ENCODE assay signal across 25 cellular contexts in genomic region chr21:28127390-28127789, GRCh38.
DNase-seq lines count a peak whose midpoint lies in the region; FAIRE-seq and TF ChIP-seq lines count a peak whose summit lies in the region.
"Had no signal": no experiment of that assay in that cellular context is flagged by ENCODE, and none has a peak within 500 bp of the region (broad histone marks: within the 10 kb centered on the region; RNA-seq: fewer than 3 reads in every experiment).

No MANE protein-coding gene starts in this region.

- POLR2A ChIA-PET in MCF 10A (lab: Yijun Ruan, JAX): interaction anchor here (0.5 to 1.8 kb wide), 2 partner anchors 28 to 39 kb away, joined by 3 to 4 read pairs; no protein-coding TSS in a partner anchor

- no peak overlapping the region for H3K27ac ChIP-seq in astrocyte (ENCODE audit: low read depth, low read length)
- H3K27ac ChIP-seq: BLaER1 treated with 17β-estradiol and CSF1 and Interleukin-3, amounts not matched to agents 10 nM and 100 nM; cardiac muscle cell; colonic mucosa had no signal

- no peak overlapping the region for H3K4me3 ChIP-seq in astrocyte (ENCODE audit: insufficient read depth, low read depth, low read length)
- H3K4me3 ChIP-seq in fibroblast of mammary gland (ENCODE audit: control insufficient read depth, low read depth, low read length): no peak overlapping the region
- H3K4me3 ChIP-seq: BLaER1 treated with 17β-estradiol and CSF1 and Interleukin-3, amounts not matched to agents 10 nM and 100 nM; cardiac muscle cell; colonic mucosa; uterus had no signal

- H3K36me3 ChIP-seq in astrocyte (ENCODE audit: insufficient read depth, low read length): no peaks in the 10 kb centered on the region
- H3K36me3 ChIP-seq: BLaER1 treated with 17β-estradiol and CSF1 and Interleukin-3, amounts not matched to agents 10 nM and 100 nM; cardiac muscle cell; colonic mucosa; uterus had no signal

- no peak for TF ChIP-seq CTCF in astrocyte (IDR thresholded peaks at IDR 0.05; ENCODE audit: insufficient read depth, low read depth, low read length)
- no peak for TF ChIP-seq CTCF in fibroblast of mammary gland (conservative IDR thresholded peaks at IDR 0.05; ENCODE audit: control insufficient read depth, insufficient read depth, low read depth, low read length)
- TF ChIP-seq CTCF in MCF 10A (IDR thresholded peaks at IDR 0.05; ENCODE audit: unreplicated experiment): no peak

- no peaks in the 10 kb centered on the region for H3K36me3 Mint-ChIP-seq in astrocyte (ENCODE audit: low read depth, unreplicated experiment)
- no peaks in the 10 kb centered on the region for H3K36me3 Mint-ChIP-seq in MCF 10A (ENCODE audit: insufficient read depth, unreplicated experiment)
- H3K36me3 Mint-ChIP-seq: memory B cell had no signal

- H3K9me3 ChIP-seq in astrocyte (ENCODE audit: insufficient read depth, low read depth, low read length): no peaks in the 10 kb centered on the region
- H3K9me3 ChIP-seq: colonic mucosa had no signal

- H2AFZ ChIP-seq in astrocyte (ENCODE audit: low read depth, low read length): no peak overlapping the region

- H3K9ac ChIP-seq in astrocyte (ENCODE audit: low read length): no peak overlapping the region
- H3K9ac ChIP-seq: BLaER1 treated with 17β-estradiol and CSF1 and Interleukin-3, amounts not matched to agents 10 nM and 100 nM had no signal

- peaks cover 6% of the 10 kb centered on the region for H3K9me3 Mint-ChIP-seq in astrocyte (ENCODE audit: unreplicated experiment)
- no peaks in the 10 kb centered on the region for H3K9me3 Mint-ChIP-seq in MCF 10A (ENCODE audit: unreplicated experiment)

- FAIRE-seq in astrocyte (lab: Jason Lieb, UNC): no peak
- FAIRE-seq: GM12892, small intestine had no signal

- BruUV-seq in MCF 10A (replicated peaks; lab: Mats Ljungman, UMichigan): no TSS peak

- no peak overlapping the region for H3K27ac Mint-ChIP-seq in astrocyte (ENCODE audit: unreplicated experiment)
- H3K27ac Mint-ChIP-seq in MCF 10A (ENCODE audit: low read depth, unreplicated experiment): no peak overlapping the region
- H3K27ac Mint-ChIP-seq: activated CD4-positive, alpha-beta T cell treated with anti-CD3 and anti-CD28 coated beads for 36 hours; activated naive CD4-positive, alpha-beta T cell treated with anti-CD3 and anti-CD28 coated beads, Interleukin-2, amount 50 U/mL, for 72 hours; memory B cell; stimulated activated naive CD8-positive, alpha-beta T cell treated with anti-CD3 and anti-CD28 coated beads, Interleukin-15, amount 100 ng/mL, for 72 hours had no signal

- H3K79me2 ChIP-seq in astrocyte (ENCODE audit: insufficient read depth, low read length): no peaks in the 10 kb centered on the region

- CTCF ChIA-PET in MCF 10A (lab: Yijun Ruan, JAX): no interaction called here

- H3K4me2 ChIP-seq in astrocyte (ENCODE audit: low read length): no peak overlapping the region
- H3K4me2 ChIP-seq: BLaER1 treated with 17β-estradiol and CSF1 and Interleukin-3, amounts not matched to agents 10 nM and 100 nM had no signal

- DNase-seq in Ammon's horn (ENCODE audit: low spot score) (peak; percentile 24), astrocyte (ENCODE audit: low read depth) (peak; percentile 8), fibroblast of mammary gland (ENCODE audit: low read depth) (peak; percentile 26), renal cortical epithelial cell (ENCODE audit: low read depth) (peak; percentile 73), posterior vena cava (ENCODE audit: low spot score) (no peak), epidermal melanocyte (ENCODE audit: insufficient read length, low spot score) (no peak), MCF 10A (ENCODE audit: unreplicated experiment) (no peak), NCI-H2196 treated with DMSO at 0.1 percent for 48 hours (lab: John Stamatoyannopoulos, UW; ENCODE audit: unreplicated experiment) (no peak)
- DNase-seq: ACHN; activated CD4-positive, alpha-beta T cell treated with anti-CD3 and anti-CD28 coated beads for 36 hours; colonic mucosa; effector CD4-positive, alpha-beta T cell; H7; NCI-H146; NCI-H748 treated with DMSO at 0.1 percent for 48 hours; SHP77 treated with DMSO at 0.1 percent for 48 hours; small intestine; stimulated activated naive CD8-positive, alpha-beta T cell treated with anti-CD3 and anti-CD28 coated beads, Interleukin-15, amount 100 ng/mL, for 72 hours; SW 1271; uterus had no signal

- H3K4me3 Mint-ChIP-seq in astrocyte (ENCODE audit: unreplicated experiment) (no peak overlapping the region), MCF 10A (ENCODE audit: unreplicated experiment) (no peak overlapping the region)
- H3K4me3 Mint-ChIP-seq: activated CD4-positive, alpha-beta T cell treated with anti-CD3 and anti-CD28 coated beads for 36 hours; memory B cell; stimulated activated naive CD8-positive, alpha-beta T cell treated with anti-CD3 and anti-CD28 coated beads, Interleukin-15, amount 100 ng/mL, for 72 hours had no signal

- no peaks in the 10 kb centered on the region for H3K4me1 Mint-ChIP-seq in astrocyte (ENCODE audit: low read depth, unreplicated experiment)
- H3K4me1 Mint-ChIP-seq in MCF 10A (ENCODE audit: insufficient read depth, unreplicated experiment): no peaks in the 10 kb centered on the region
- H3K4me1 Mint-ChIP-seq: activated CD4-positive, alpha-beta T cell treated with anti-CD3 and anti-CD28 coated beads for 36 hours; memory B cell; stimulated activated naive CD8-positive, alpha-beta T cell treated with anti-CD3 and anti-CD28 coated beads, Interleukin-15, amount 100 ng/mL, for 72 hours had no signal

- no peaks in the 10 kb centered on the region for H3K27me3 Mint-ChIP-seq in astrocyte (ENCODE audit: low read depth, unreplicated experiment)
- H3K27me3 Mint-ChIP-seq in MCF 10A (ENCODE audit: insufficient read depth, unreplicated experiment): no peaks in the 10 kb centered on the region
- H3K27me3 Mint-ChIP-seq: activated CD4-positive, alpha-beta T cell treated with anti-CD3 and anti-CD28 coated beads for 36 hours; memory B cell; stimulated activated naive CD8-positive, alpha-beta T cell treated with anti-CD3 and anti-CD28 coated beads, Interleukin-15, amount 100 ng/mL, for 72 hours had no signal

- H3K27me3 ChIP-seq in astrocyte (ENCODE audit: insufficient read depth, low read length): no peaks in the 10 kb centered on the region
- H3K27me3 ChIP-seq: BLaER1 treated with 17β-estradiol and CSF1 and Interleukin-3, amounts not matched to agents 10 nM and 100 nM; cardiac muscle cell; colonic mucosa; uterus had no signal

- intact Hi-C loops in posterior vena cava (cut with DNase I) (no loop called here), MCF 10A (cut with micrococcal nuclease) (no loop called here)

- H4K20me1 ChIP-seq in astrocyte (ENCODE audit: insufficient read depth, low read length): no peaks in the 10 kb centered on the region
- H4K20me1 ChIP-seq: BLaER1 treated with 17β-estradiol and CSF1 and Interleukin-3, amounts not matched to agents 10 nM and 100 nM had no signal

- H3K4me1 ChIP-seq in astrocyte (ENCODE audit: insufficient read depth, low read length): no peaks in the 10 kb centered on the region
- H3K4me1 ChIP-seq: BLaER1 treated with 17β-estradiol and CSF1 and Interleukin-3, amounts not matched to agents 10 nM and 100 nM; colonic mucosa; uterus had no signal

Comparison
In these comparisons a context has a peak if more than half of its experiments do, and no peak if none do; other contexts are left out.
1. DNase-seq: peak in Ammon's horn (single experiment), astrocyte (single experiment), fibroblast of mammary gland (single experiment) and renal cortical epithelial cell (single experiment); none in posterior vena cava (single experiment), epidermal melanocyte (single experiment), MCF 10A (single experiment) and NCI-H2196 treated with DMSO at 0.1 percent for 48 hours (single experiment).